In genomic region chr7:140384894-140385650, GRCh38 we compare ENCODE assay signal across 21 cellular contexts. TPM values are rescaled to one million over a fixed set of nuclear protein-coding genes. Genes with fewer than 3 reads are reported as not detected.
A peak's percentile ranks its signal among the peaks of the same experiment; 100 is the strongest.
DNase-seq lines count a peak whose midpoint lies in the region; ATAC-seq and TF ChIP-seq lines count a peak whose summit lies in the region.
"Had no signal": no experiment of that assay in that cellular context is flagged by ENCODE, and none has a peak within 500 bp of the region (broad histone marks: within the 10 kb centered on the region; RNA-seq: fewer than 3 reads in every experiment).

No MANE protein-coding gene starts in this region.

- no peak overlapping the region for H3K27ac ChIP-seq in CD8-positive, alpha-beta T cell (ENCODE audit: low read depth, low read length)
- H3K27ac ChIP-seq: A549, tibial nerve had no signal

- peaks cover 29% of the 10 kb centered on the region for H3K36me3 Mint-ChIP-seq in activated CD4-positive, alpha-beta T cell treated with anti-CD3 and anti-CD28 coated beads for 36 hours (ENCODE audit: low read depth)
- H3K36me3 Mint-ChIP-seq in CD8-positive, alpha-beta T cell = peaks cover 14% of the 10 kb centered on the region
- H3K36me3 Mint-ChIP-seq in activated T-helper 17 cell treated with anti-CD3 and anti-CD28 coated beads, Interleukin-2, amount 50 U/mL, for 72 hours (ENCODE audit: low read depth) = peaks cover 38% of the 10 kb centered on the region

- H3K9me3 Mint-ChIP-seq in activated CD4-positive, alpha-beta T cell treated with anti-CD3 and anti-CD28 coated beads for 36 hours (ENCODE audit: low read depth) = no peaks in the 10 kb centered on the region
- no peaks in the 10 kb centered on the region for H3K9me3 Mint-ChIP-seq in CD8-positive, alpha-beta T cell
- H3K9me3 Mint-ChIP-seq in activated T-helper 17 cell treated with anti-CD3 and anti-CD28 coated beads, Interleukin-2, amount 50 U/mL, for 72 hours = no peaks in the 10 kb centered on the region
- H3K9me3 Mint-ChIP-seq: H9; mesothelial cell of epicardium; naive thymus-derived CD4-positive, alpha-beta T cell had no signal

- H3K9me3 ChIP-seq in CD8-positive, alpha-beta T cell (ENCODE audit: low read length) = no peaks in the 10 kb centered on the region
- H3K9me3 ChIP-seq: A549, tibial nerve had no signal

- POLR2A ChIA-PET in activated CD4-positive, alpha-beta T cell treated with anti-CD3 and anti-CD28 coated beads for 36 hours (lab: Charles Lee) = interaction anchor here (0.6 to 2.7 kb wide), 4 partner anchors 8 to 26 kb away, joined by 3 to 21 read pairs (median 7); no protein-coding TSS in a partner anchor
- POLR2A ChIA-PET in CD8-positive, alpha-beta T cell (lab: Charles Lee) = interaction anchor here (0.7 to 3.1 kb wide), 2 partner anchors 9 to 95 kb away, joined by 3 to 13 read pairs; no protein-coding TSS in a partner anchor

- H3K27me3 Mint-ChIP-seq in activated CD4-positive, alpha-beta T cell treated with anti-CD3 and anti-CD28 coated beads for 36 hours = no peaks in the 10 kb centered on the region
- no peaks in the 10 kb centered on the region for H3K27me3 Mint-ChIP-seq in CD8-positive, alpha-beta T cell (ENCODE audit: low read depth)
- no peaks in the 10 kb centered on the region for H3K27me3 Mint-ChIP-seq in activated T-helper 17 cell treated with anti-CD3 and anti-CD28 coated beads, Interleukin-2, amount 50 U/mL, for 72 hours
- H3K27me3 Mint-ChIP-seq: naive thymus-derived CD4-positive, alpha-beta T cell had no signal

- peaks cover 3% of the 10 kb centered on the region for H3K36me3 ChIP-seq in CD8-positive, alpha-beta T cell (ENCODE audit: insufficient read depth, low read length)

- intact Hi-C loops in activated CD4-positive, alpha-beta T cell treated with anti-CD3 and anti-CD28 coated beads for 36 hours (cut with DNase I, micrococcal nuclease) = no loop called here
- intact Hi-C loops in CD8-positive, alpha-beta T cell (cut with DNase I, micrococcal nuclease) = no loop called here

- peaks cover under 1% of the 10 kb centered on the region for H3K4me1 ChIP-seq in CD8-positive, alpha-beta T cell (ENCODE audit: insufficient read depth, low read length)
- H3K4me1 ChIP-seq: A549 had no signal

- TF ChIP-seq CTCF in CD8-positive, alpha-beta T cell (IDR thresholded peaks at IDR 0.05) = no peak
- no peak for TF ChIP-seq CTCF in fibroblast of villous mesenchyme (IDR thresholded peaks at IDR 0.05; ENCODE audit: insufficient read depth, low read depth, low read length)

- peak overlapping the region; percentile 8 for H3K27ac Mint-ChIP-seq in activated CD4-positive, alpha-beta T cell treated with anti-CD3 and anti-CD28 coated beads for 36 hours
- H3K27ac Mint-ChIP-seq in CD8-positive, alpha-beta T cell = peak overlapping the region; percentile 50
- H3K27ac Mint-ChIP-seq in activated T-helper 17 cell treated with anti-CD3 and anti-CD28 coated beads, Interleukin-2, amount 50 U/mL, for 72 hours = peak overlapping the region; percentile 68
- H3K27ac Mint-ChIP-seq: mesothelial cell of epicardium had no signal

- H3K4me3 Mint-ChIP-seq in activated CD4-positive, alpha-beta T cell treated with anti-CD3 and anti-CD28 coated beads for 36 hours = peak overlapping the region; percentile 12
- no peak overlapping the region for H3K4me3 Mint-ChIP-seq in CD8-positive, alpha-beta T cell
- peak overlapping the region; percentile 53 for H3K4me3 Mint-ChIP-seq in activated T-helper 17 cell treated with anti-CD3 and anti-CD28 coated beads, Interleukin-2, amount 50 U/mL, for 72 hours
- H3K4me3 Mint-ChIP-seq: H9, mesothelial cell of epicardium had no signal

- H3K4me1 Mint-ChIP-seq in activated CD4-positive, alpha-beta T cell treated with anti-CD3 and anti-CD28 coated beads for 36 hours = peaks cover 31% of the 10 kb centered on the region
- H3K4me1 Mint-ChIP-seq in CD8-positive, alpha-beta T cell (ENCODE audit: low read depth) = peaks cover 21% of the 10 kb centered on the region
- peaks cover 10% of the 10 kb centered on the region for H3K4me1 Mint-ChIP-seq in activated T-helper 17 cell treated with anti-CD3 and anti-CD28 coated beads, Interleukin-2, amount 50 U/mL, for 72 hours
- H3K4me1 Mint-ChIP-seq: H9 had no signal

- CTCF ChIA-PET in activated CD4-positive, alpha-beta T cell treated with anti-CD3 and anti-CD28 coated beads for 36 hours (lab: Charles Lee) = interaction anchor here (0.5 to 2.8 kb wide), 7 partner anchors 8 to 113 kb away, joined by 3 to 11 read pairs (median 3); no protein-coding TSS in a partner anchor
- CTCF ChIA-PET in CD8-positive, alpha-beta T cell (lab: Charles Lee) = interaction anchor here (1.2 kb wide), 1 partner anchor 93 kb away, joined by 3 read pairs; no protein-coding TSS in a partner anchor

- no peak overlapping the region for H3K4me3 ChIP-seq in CD8-positive, alpha-beta T cell (ENCODE audit: low read depth, low read length)
- no peak overlapping the region for H3K4me3 ChIP-seq in fibroblast of villous mesenchyme (ENCODE audit: low read depth, low read length)
- H3K4me3 ChIP-seq: A549, tibial nerve had no signal

- no peak for ATAC-seq in activated CD4-positive, alpha-beta T cell treated with anti-CD3 and anti-CD28 coated beads for 36 hours
- no peak for ATAC-seq in CD8-positive, alpha-beta T cell
- peak; percentile 30 for ATAC-seq in activated T-helper 17 cell treated with anti-CD3 and anti-CD28 coated beads, Interleukin-2, amount 50 U/mL, for 72 hours (replicated peaks)
- ATAC-seq: A549; activated CD4-positive, CD25-positive, alpha-beta regulatory T cell treated with anti-CD3 and anti-CD28 coated beads, Interleukin-2, amount 50 U/mL, for 24 hours; naive thymus-derived CD4-positive, alpha-beta T cell had no signal

- no peaks in the 10 kb centered on the region for H3K27me3 ChIP-seq in CD8-positive, alpha-beta T cell (ENCODE audit: insufficient read depth, low read length)
- H3K27me3 ChIP-seq: tibial nerve had no signal

- no peak for DNase-seq in activated CD4-positive, alpha-beta T cell treated with anti-CD3 and anti-CD28 coated beads for 36 hours
- no peak for DNase-seq in activated CD4-positive, alpha-beta T cell treated with anti-CD3 and anti-CD28 coated beads, Interleukin-2, amount 50 U/mL, for 48 hours
- DNase-seq in CD8-positive, alpha-beta T cell = no peak
- peak; percentile 38 for DNase-seq in fibroblast of villous mesenchyme (ENCODE audit: low read depth)
- DNase-seq in OCI-M1 (lab: John Stamatoyannopoulos, UW) = no peak
- DNase-seq in activated gamma-delta T cell (lab: John Stamatoyannopoulos, UW) = no peak
- DNase-seq in islet precursor cell = no peak
- DNase-seq: cerebellar nuclear complex; DMS53; H9; naive thymus-derived CD4-positive, alpha-beta T cell; NCI-H1092 treated with DMSO at 0.1 percent for 48 hours; NCI-H1930; nucleus accumbens; SIG-M5 had no signal

RNA-seq across cellular contexts. Expression of gene SLC37A3, which starts 13.3 kb away (rescaled TPM):
- total RNA-seq in activated CD4-positive, alpha-beta T cell treated with anti-CD3 and anti-CD28 coated beads for 36 hours = 10 to 100 TPM; 47.5 to 55.5 TPM
- 10 to 100 TPM; 28.4 to 32.1 TPM for total RNA-seq in CD8-positive, alpha-beta T cell
- 10 to 100 TPM; 41.8 to 55.1 TPM for total RNA-seq in activated T-helper 17 cell treated with anti-CD3 and anti-CD28 coated beads, Interleukin-2, amount 50 U/mL, for 72 hours
- total RNA-seq in fibroblast of villous mesenchyme = 62.2 and 79.0 TPM in 2 replicates

RNA-seq across cellular contexts. Expression of gene RAB19, which starts 18.8 kb away (rescaled TPM):
- 10 to 100 TPM; 11.3 to 12.8 TPM for total RNA-seq in activated CD4-positive, alpha-beta T cell treated with anti-CD3 and anti-CD28 coated beads for 36 hours
- 1 to 10 TPM; 1.9 to 4.2 TPM for total RNA-seq in CD8-positive, alpha-beta T cell
- 1 to 10 TPM; 4.5 to 7.2 TPM for total RNA-seq in activated T-helper 17 cell treated with anti-CD3 and anti-CD28 coated beads, Interleukin-2, amount 50 U/mL, for 72 hours
- total RNA-seq in fibroblast of villous mesenchyme = not detected in 2 replicates
- total RNA-seq: M059J, tibial nerve had no signal

Comparison
In these comparisons a context has a peak if more than half of its experiments do, and no peak if none do; other contexts are left out.
1. H3K27ac Mint-ChIP-seq: peak in every context shown above with its lines; median percentile 68 in activated T-helper 17 cell treated with anti-CD3 and anti-CD28 coated beads, Interleukin-2, amount 50 U/mL, for 72 hours; 50 in CD8-positive, alpha-beta T cell; 8 in activated CD4-positive, alpha-beta T cell treated with anti-CD3 and anti-CD28 coated beads for 36 hours.